19 cellular contexts compared by ENCODE assay signal in genomic region chr6:43967692-43968091, GRCh38.
"Had no signal": no experiment of that assay in that cellular context is flagged by ENCODE, and none has a peak within 500 bp of the region (broad histone marks: within the 10 kb centered on the region; RNA-seq: fewer than 3 reads in every experiment).

No MANE protein-coding gene starts in this region.

- H3K27ac Mint-ChIP-seq: effector memory CD8-positive, alpha-beta T cell; natural killer cell; stimulated activated effector memory CD8-positive, alpha-beta T cell treated with anti-CD3 and anti-CD28 coated beads, Interleukin-12 subunit alpha, Interleukin-12 subunit beta, amount 100 ng/mL, for 72 hours had no signal

- H3K36me3 Mint-ChIP-seq: natural killer cell; stimulated activated effector memory CD8-positive, alpha-beta T cell treated with anti-CD3 and anti-CD28 coated beads, Interleukin-12 subunit alpha, Interleukin-12 subunit beta, amount 100 ng/mL, for 72 hours had no signal

- ATAC-seq: effector memory CD8-positive, alpha-beta T cell; left ventricle myocardium superior; natural killer cell; pancreas; sciatic nerve; stimulated activated effector memory CD8-positive, alpha-beta T cell treated with anti-CD3 and anti-CD28 coated beads, Interleukin-12 subunit alpha, Interleukin-12 subunit beta, amount 100 ng/mL, for 72 hours had no signal

- H3K4me3 Mint-ChIP-seq: effector memory CD8-positive, alpha-beta T cell; natural killer cell; stimulated activated effector memory CD8-positive, alpha-beta T cell treated with anti-CD3 and anti-CD28 coated beads, Interleukin-12 subunit alpha, Interleukin-12 subunit beta, amount 100 ng/mL, for 72 hours had no signal

- H3K9me3 Mint-ChIP-seq: effector memory CD8-positive, alpha-beta T cell; natural killer cell; stimulated activated effector memory CD8-positive, alpha-beta T cell treated with anti-CD3 and anti-CD28 coated beads, Interleukin-12 subunit alpha, Interleukin-12 subunit beta, amount 100 ng/mL, for 72 hours had no signal

- H3K4me1 Mint-ChIP-seq: natural killer cell; stimulated activated effector memory CD8-positive, alpha-beta T cell treated with anti-CD3 and anti-CD28 coated beads, Interleukin-12 subunit alpha, Interleukin-12 subunit beta, amount 100 ng/mL, for 72 hours had no signal

- DNase-seq: dermis blood vessel endothelial cell; effector memory CD8-positive, alpha-beta T cell; erythroblast; left ventricle myocardium superior; lower lobe of right lung; natural killer cell; occipital lobe; pancreas; stimulated activated CD4-positive, alpha-beta T cell treated with anti-CD3 and anti-CD28 coated beads, Interleukin-12 subunit alpha, Interleukin-12 subunit beta, amount 100 ng/mL, for 4 hours; stimulated activated CD4-positive, alpha-beta T cell treated with anti-CD3 and anti-CD28 coated beads, Interleukin-1b, Interleukin-23, amount 100 ng/mL, for 48 hours; stimulated activated CD4-positive, alpha-beta T cell treated with anti-CD3 and anti-CD28 coated beads, Interleukin-4, amount 100 ng/mL, for 1 hour; stimulated activated naive CD4-positive, alpha-beta T cell treated with Interleukin-2 at 50 U/mL for 16 hours; stomach; thyroid gland; trophoblast cell had no signal

- H3K27me3 ChIP-seq: pancreas, stomach, thyroid gland had no signal

- H3K36me3 ChIP-seq: lower lobe of right lung, pancreas, stomach, thyroid gland had no signal

- H3K4me3 ChIP-seq: coronary artery, lower lobe of right lung, pancreas, smooth muscle cell, stomach, thyroid gland had no signal

- H3K9me3 ChIP-seq: lower lobe of right lung, pancreas, stomach, thyroid gland had no signal

- H3K27ac ChIP-seq: coronary artery, lower lobe of right lung, pancreas, stomach, thyroid gland had no signal
